ENCODE assay signal across 22 cellular contexts in the genomic region with DNA sequence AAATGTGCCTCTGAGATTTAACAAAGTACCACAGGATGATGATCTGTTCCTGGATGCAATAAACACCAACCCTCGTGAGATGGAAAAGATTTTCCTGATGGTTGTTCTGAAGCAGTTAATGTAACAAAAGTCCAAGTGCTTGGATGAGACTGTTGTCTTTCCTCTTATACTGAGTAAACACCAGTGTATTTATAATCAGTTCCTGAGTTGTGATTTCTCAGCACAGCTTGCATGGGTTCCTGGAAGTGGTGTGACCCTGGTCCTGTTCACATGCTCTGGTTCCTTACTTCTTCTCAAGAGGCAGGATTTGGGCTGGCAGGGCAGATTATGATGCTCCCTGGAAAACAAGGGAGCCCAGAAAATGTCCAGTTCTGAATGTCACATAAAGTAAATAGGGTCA.
DNase-seq lines count a peak whose midpoint lies in the region; ATAC-seq and TF ChIP-seq lines count a peak whose summit lies in the region.
"Had no signal": no experiment of that assay in that cellular context is flagged by ENCODE, and none has a peak within 500 bp of the region (broad histone marks: within the 10 kb centered on the region; RNA-seq: fewer than 3 reads in every experiment).

No MANE protein-coding gene starts in this region.

- H3K4me3 ChIP-seq in IMR-90 (ENCODE audit: insufficient read depth, low read depth, low read length) (no peak overlapping the region), fibroblast of lung (replicated peaks in 1 of 4; ENCODE audit: control extremely low read depth in 1 of 4, insufficient read depth in 1 of 4, low read depth in 3 of 4, low read length in 4 of 4) (no peak overlapping the region), osteoblast (ENCODE audit: insufficient read depth, low read length) (no peak overlapping the region), aorta (ENCODE audit: low read length in 2 of 2) (no peak overlapping the region)

- H2AFZ ChIP-seq in IMR-90 (replicated peaks; ENCODE audit: low read length, poor library complexity) (no peak overlapping the region), fibroblast of lung (ENCODE audit: low read length) (peak overlapping the region; percentile 15), osteoblast (ENCODE audit: low read length) (peak overlapping the region; percentile 49)

- intact Hi-C loops in IMR-90 (cut with micrococcal nuclease) = loop anchor here (10.0 kb wide), 1 partner anchor 139 kb away; no protein-coding TSS in a partner anchor
- intact Hi-C loops in aorta (cut with DNase I) = loop anchor here in 1 of 2 donors (10.0 kb wide), 1 partner anchor 161 kb away; no protein-coding TSS in a partner anchor

- no TSS peak for BruUV-seq in IMR-90 (replicated peaks; lab: Mats Ljungman, UMichigan)

- H4K5ac ChIP-seq in IMR-90 (ENCODE audit: low read depth, low read length) = peak overlapping the region; percentile 84; the same call in 1 of the 2 replicates

- H3K4me1 ChIP-seq in IMR-90 (ENCODE audit: control insufficient read depth, insufficient read depth, low read length) (peaks cover 27% of the 10 kb centered on the region), fibroblast of lung (ENCODE audit: control insufficient read depth, extremely low read depth, insufficient read depth, low read length) (peaks cover 23% of the 10 kb centered on the region), osteoblast (ENCODE audit: insufficient read depth, low read length) (peaks cover 16% of the 10 kb centered on the region), aorta (ENCODE audit: control insufficient read depth in 1 of 2, insufficient read depth in 2 of 2, low read length in 2 of 2) (peaks cover 0 to under 1% of the 10 kb centered on the region in 2 donors)

- dilution Hi-C loops in IMR-90 (cut with HindIII; ENCODE audit: low sequenced_read_pairs, unreplicated experiment) = no loop called here

- H3K9me3 ChIP-seq in IMR-90 (ENCODE audit: control insufficient read depth, insufficient read depth, low read length) (peaks cover 3% of the 10 kb centered on the region; the same call in 1 of the 2 replicates), fibroblast of lung (ENCODE audit: control insufficient read depth, insufficient read depth, low read depth, low read length) (no peaks in the 10 kb centered on the region), osteoblast (ENCODE audit: low read depth, low read length) (no peaks in the 10 kb centered on the region), aorta (ENCODE audit: control insufficient read depth, low read length) (peaks cover 2% of the 10 kb centered on the region)

- CTCF ChIA-PET in IMR-90 (lab: Yijun Ruan, JAX) = interaction anchor here (0.7 kb wide), 1 partner anchor 68 kb away, joined by 3 read pairs; no protein-coding TSS in a partner anchor

- peak overlapping the region; percentile 53 for H4K91ac ChIP-seq in IMR-90 (ENCODE audit: insufficient read depth, low read depth, low read length)

- peak overlapping the region; percentile 35 for H2BK120ac ChIP-seq in IMR-90 (ENCODE audit: low read depth, low read length)

- no CpG with 5 or more reads among the region's 1 CpG for WGBS in IMR-90 (ENCODE audit: extremely low coverage in 2 of 2, insufficient read length in 1 of 2), 2 experiments
- 90 to 91% methylated on average over 1 of the region's 1 CpG for WGBS in aorta, 2 donors

- peak overlapping the region; percentile 62 to 72; a peak in 3 of 4 replicates for H4K8ac ChIP-seq in IMR-90 (ENCODE audit: low read depth in 2 of 2, low read length in 2 of 2)

- H2BK5ac ChIP-seq in IMR-90 (ENCODE audit: low read depth, low read length, poor library complexity, severe bottlenecking) = no peak overlapping the region

- ATAC-seq in IMR-90 (ENCODE audit: low read depth) = no peak
- ATAC-seq in aorta (ENCODE audit: low FRiP score) = no peak

- H2AK5ac ChIP-seq in IMR-90 (ENCODE audit: low read depth, low read length) = no peak overlapping the region

- no peak overlapping the region for H2AK9ac ChIP-seq in IMR-90 (replicated peaks; ENCODE audit: low read depth, low read length, poor library complexity)

- in situ Hi-C loops in IMR-90 (cut with MboI; ENCODE audit: low sequenced_read_pairs) = no loop called here

- no peak for TF ChIP-seq CTCF in IMR-90 (conservative IDR thresholded peaks at IDR 0.05; ENCODE audit: low read depth, low read length)
- TF ChIP-seq CTCF in fibroblast of lung (conservative IDR thresholded peaks at IDR 0.05 in 1 of 2, IDR thresholded peaks at IDR 0.05 in 1 of 2; ENCODE audit: low read depth in 1 of 2, low read length in 2 of 2) = no peak
- TF ChIP-seq CTCF in osteoblast (IDR thresholded peaks at IDR 0.05; ENCODE audit: extremely low read depth, low read depth, low read length) = no peak

- H3K27ac ChIP-seq in IMR-90 (ENCODE audit: insufficient read depth, low read length) (peak overlapping the region; percentile 58; the same call in 1 of the 2 replicates), fibroblast of lung (ENCODE audit: insufficient read depth, low read length) (no peak overlapping the region), osteoblast (ENCODE audit: low read depth, low read length) (no peak overlapping the region), aorta (ENCODE audit: low read depth in 1 of 2, low read length in 2 of 2) (no peak overlapping the region)
- H3K27ac ChIP-seq: C4-2B had no signal

- H2BK15ac ChIP-seq in IMR-90 (ENCODE audit: low read depth, low read length) = peak overlapping the region; percentile 82

- peaks cover 17% of the 10 kb centered on the region for H3K9me1 ChIP-seq in IMR-90 (ENCODE audit: insufficient read depth, low read length)

- peak overlapping the region; percentile 91; the same call in 1 of the 2 replicates for H3K18ac ChIP-seq in IMR-90 (ENCODE audit: low read depth, low read length)

- DNase-seq in DMS53 (lab: John Stamatoyannopoulos, UW) = peak; percentile 66
- DNase-seq in IMR-90 = no peak
- no peak for DNase-seq in fibroblast of lung (ENCODE audit: low read depth in 2 of 2)
- no peak for DNase-seq in osteoblast (ENCODE audit: insufficient read length, low spot score, missing footprints)
- no peak for DNase-seq in aorta
- DNase-seq in CD1c-positive myeloid dendritic cell (ENCODE audit: extremely low spot score) = no peak
- DNase-seq in AG08395 (ENCODE audit: low spot score) = no peak
- DNase-seq: CD8-positive, alpha-beta memory T cell; DMS 273 treated with DMSO at 0.1 percent for 48 hours; DND-41; H7; KBM-7; MV-4-11; NCI-H1105; NCI-H1436 treated with DMSO at 0.1 percent for 48 hours; NCI-H187 treated with DMSO at 0.1 percent for 48 hours; NCI-H345; NCI-H526; NCI-H82; Right ventricle myocardium superior; RPMI8226 had no signal

- no peak overlapping the region for H3K56ac ChIP-seq in IMR-90 (ENCODE audit: extremely low read depth, insufficient read depth, low read length)

- TF ChIP-seq POLR2A in IMR-90 (IDR thresholded peaks at IDR 0.05; ENCODE audit: low read depth, low read length) = no peak

- no peaks in the 10 kb centered on the region for H3K79me2 ChIP-seq in fibroblast of lung (ENCODE audit: control insufficient read depth, insufficient read depth, low read length)
- H3K79me2 ChIP-seq in osteoblast (ENCODE audit: insufficient read depth, low read length) = no peaks in the 10 kb centered on the region

- H3K36me3 ChIP-seq in IMR-90 (ENCODE audit: control insufficient read depth, insufficient read depth, low read length) (no peaks in the 10 kb centered on the region), fibroblast of lung (ENCODE audit: control insufficient read depth, insufficient read depth, low read length) (no peaks in the 10 kb centered on the region), osteoblast (ENCODE audit: insufficient read depth, low read length) (no peaks in the 10 kb centered on the region), aorta (ENCODE audit: control insufficient read depth in 1 of 2, insufficient read depth in 2 of 2, low read length in 1 of 2) (no peaks in the 10 kb centered on the region)

- no peak overlapping the region for H3K4me2 ChIP-seq in IMR-90 (ENCODE audit: low read depth, low read length)
- H3K4me2 ChIP-seq in fibroblast of lung (ENCODE audit: extremely low read depth, insufficient read depth, low read length) = no peak overlapping the region
- no peak overlapping the region for H3K4me2 ChIP-seq in osteoblast (ENCODE audit: insufficient read depth, low read length)

- no peak overlapping the region for H3K23ac ChIP-seq in IMR-90 (ENCODE audit: low read depth, low read length)

- no peaks in the 10 kb centered on the region for H3K27me3 ChIP-seq in IMR-90 (ENCODE audit: control insufficient read depth, insufficient read depth, low read length)
- H3K27me3 ChIP-seq in fibroblast of lung (ENCODE audit: control insufficient read depth, insufficient read depth, low read length) = no peaks in the 10 kb centered on the region
- H3K27me3 ChIP-seq in osteoblast (ENCODE audit: insufficient read depth, low read length) = no peaks in the 10 kb centered on the region
- peaks cover 0 to 2% of the 10 kb centered on the region in 2 donors for H3K27me3 ChIP-seq in aorta (ENCODE audit: control insufficient read depth in 1 of 2, insufficient read depth in 2 of 2, low read length in 1 of 2)

- H3K9ac ChIP-seq in IMR-90 (ENCODE audit: low read depth, low read length) = no peak overlapping the region
- H3K9ac ChIP-seq in fibroblast of lung (ENCODE audit: insufficient read depth, low read length) = no peak overlapping the region

- no peak for TF ChIP-seq RAD21 in IMR-90 (IDR thresholded peaks at IDR 0.05; ENCODE audit: low read length)

- peaks cover 0 to 5% of the 10 kb centered on the region in 2 experiments; a peak in 2 of 4 replicates for H3K79me1 ChIP-seq in IMR-90 (ENCODE audit: low read depth in 1 of 2, low read length in 2 of 2)

- POLR2A ChIA-PET in IMR-90 (lab: Charles Lee; ENCODE audit: unreplicated experiment) = no interaction called here

- no peaks in the 10 kb centered on the region for H4K20me1 ChIP-seq in IMR-90 (ENCODE audit: insufficient read depth, low read length)
- H4K20me1 ChIP-seq in fibroblast of lung (ENCODE audit: control insufficient read depth, extremely low read depth, insufficient read depth, low read length) = no peaks in the 10 kb centered on the region
- no peaks in the 10 kb centered on the region for H4K20me1 ChIP-seq in osteoblast (ENCODE audit: insufficient read depth, low read length)

- peak overlapping the region; percentile 61 for H3K4ac ChIP-seq in IMR-90 (ENCODE audit: low read depth, low read length)

- H2BK20ac ChIP-seq in IMR-90 (ENCODE audit: low read depth, low read length) = peak overlapping the region; percentile 70; the same call in 1 of the 2 replicates

- H3K14ac ChIP-seq in IMR-90 (replicated peaks; ENCODE audit: low read depth, low read length) = 0 out of 2 replicates have a peak overlapping the region, but pooled peaks have one; percentile 1

TF ChIP-seq in IMR-90, 13 proteins besides CTCF, POLR2A, EP300 and RAD21 (continues in another document):
- no peak for TF ChIP-seq RFX5 (IDR thresholded peaks at IDR 0.05; ENCODE audit: low read depth, low read length)
